12 cellular contexts compared by ENCODE assay signal in genomic region chr6:42970859-42971612, GRCh38. TPM values are rescaled to one million over a fixed set of nuclear protein-coding genes. Genes with fewer than 3 reads are reported as not detected.
DNase-seq lines count a peak whose midpoint lies in the region; ATAC-seq, FAIRE-seq and TF ChIP-seq lines count a peak whose summit lies in the region.
"Had no signal": no experiment of that assay in that cellular context is flagged by ENCODE, and none has a peak within 500 bp of the region (broad histone marks: within the 10 kb centered on the region; RNA-seq: fewer than 3 reads in every experiment).

No MANE protein-coding gene starts in this region.

- POLR2A ChIA-PET in A549 (lab: Yijun Ruan, JAX): interaction anchor here (1.9 kb wide), 1 partner anchor 13 kb away, joined by 5 read pairs; the partner anchor contains the start of gene PPP2R5D

- no peak for TF ChIP-seq EP300 in A549 (IDR thresholded peaks at IDR 0.05)

- peaks cover 20% of the 10 kb centered on the region for H3K4me1 ChIP-seq in A549

- no peaks in the 10 kb centered on the region for H3K36me3 Mint-ChIP-seq in T-helper 17 cell (ENCODE audit: low read depth)

- no peak for TF ChIP-seq POLR2A in A549 (IDR thresholded peaks at IDR 0.05; ENCODE audit: low read length)

- peak overlapping the region; percentile 56 for H3K27ac Mint-ChIP-seq in T-helper 17 cell

- H3K4me3 Mint-ChIP-seq in T-helper 17 cell: no peak overlapping the region

- peaks cover 2% of the 10 kb centered on the region for H3K4me1 Mint-ChIP-seq in T-helper 17 cell
- H3K4me1 Mint-ChIP-seq: neural crest cell had no signal

- no peak overlapping the region for H3K4me3 ChIP-seq in A549
- H3K4me3 ChIP-seq in epithelial cell of proximal tubule (ENCODE audit: low read depth, low read length): no peak overlapping the region
- H3K4me3 ChIP-seq: upper lobe of left lung had no signal

- no peak for TF ChIP-seq RAD21 in A549 (conservative IDR thresholded peaks at IDR 0.05 in 1 of 2, IDR thresholded peaks at IDR 0.05 in 1 of 2)

- DNase-seq in A549 (ENCODE audit: low read depth in 1 of 2, low spot score in 1 of 2): peak in 1 of 2 experiments; percentile 13
- DNase-seq in GM03348 (ENCODE audit: low spot score): peak; percentile 35
- no peak for DNase-seq in T-helper 17 cell
- peak; percentile 25 for DNase-seq in epithelial cell of proximal tubule (ENCODE audit: low read depth)
- DNase-seq in NOMO-1 treated with dmso at 0.1 percent for 144 hours (lab: John Stamatoyannopoulos, UW; ENCODE audit: unreplicated experiment): no peak
- no peak for DNase-seq in HuH-7 (ENCODE audit: low spot score)
- no peak for DNase-seq in NCI-H2196 treated with DMSO at 0.1 percent for 48 hours (lab: John Stamatoyannopoulos, UW; ENCODE audit: unreplicated experiment)
- no peak for DNase-seq in NCI-H187 (lab: John Stamatoyannopoulos, UW)
- DNase-seq: NCI-H2029 treated with DMSO at 0.1 percent for 48 hours, upper lobe of left lung had no signal

- peak overlapping the region; percentile 72 to 77 for H3K27ac ChIP-seq in A549
- H3K27ac ChIP-seq: upper lobe of left lung had no signal

- H3K4me2 ChIP-seq in A549: peak overlapping the region; percentile 46

- H3K27me3 Mint-ChIP-seq in T-helper 17 cell: no peaks in the 10 kb centered on the region

- 69% methylated on average over 4 of the region's 4 CpGs for WGBS in A549 (ENCODE audit: missing lambda C conversion rate)

- ATAC-seq in A549 (peak; percentile 68 to 73; a peak in 5 of 6 replicates), T-helper 17 cell (no peak)

- no peaks in the 10 kb centered on the region for H3K9me3 ChIP-seq in A549
- no peaks in the 10 kb centered on the region for H3K9me3 ChIP-seq in T-helper 17 cell (ENCODE audit: control insufficient read depth, low read length, poor library complexity, severe bottlenecking)
- H3K9me3 ChIP-seq: upper lobe of left lung had no signal

- TF ChIP-seq CTCF in A549 (IDR thresholded peaks at IDR 0.05) (no peak), epithelial cell of proximal tubule (conservative IDR thresholded peaks at IDR 0.05; ENCODE audit: low read depth, low read length) (no peak)

- no peak for FAIRE-seq in A549 (lab: Jason Lieb, UNC)
- FAIRE-seq: colon had no signal

- CTCF ChIA-PET in A549 (lab: Yijun Ruan, JAX): interaction anchor here (1.2 kb wide), 1 partner anchor 173 kb away, joined by 4 read pairs; no protein-coding TSS in a partner anchor

TF ChIP-seq in A549, 52 proteins besides CTCF, POLR2A, EP300 and RAD21:
- TF ChIP-seq MAFK (IDR thresholded peaks at IDR 0.05; ENCODE audit: partially characterized antibody) (peak; percentile 3), FOSL2 (IDR thresholded peaks at IDR 0.05) (no peak), FOSL2 (CRISPR knock-in tag; IDR thresholded peaks at IDR 0.05) (peak; percentile 77), KDM1A (IDR thresholded peaks at IDR 0.05; ENCODE audit: low read depth) (no peak)

RNA-seq across cellular contexts. Expression of gene PEX6, which starts 7.9 kb away (rescaled TPM):
- polyA plus RNA-seq in A549 (2011; rRNA removed) (4.6 TPM in 2 replicates), A549 (2017; fragmentation: RNase III; extraction: RNeasy Plus Mini Kit Qiagen cat#74134 plus additional on column Dnase treatment) (8.3 to 9.5 TPM (median 8.6 TPM) in 3 replicates)
- 6.5 and 8.4 TPM in 2 replicates for polyA plus RNA-seq in A549 (2012; cell fraction: cytosol; rRNA removed)
- 23.6 and 28.3 TPM in 2 replicates for polyA plus RNA-seq in A549 (2012; cell fraction: nucleus; rRNA removed)
- 5.9 and 8.6 TPM in 2 replicates for polyA minus RNA-seq in A549 (2011; rRNA and poly(A)+ RNA removed)
- total RNA-seq in T-helper 17 cell (10 to 100 TPM; 10.2 to 15.5 TPM), epithelial cell of proximal tubule (19.5 and 22.4 TPM in 2 replicates)

RNA-seq across cellular contexts. Expression of gene GNMT, which starts 10.5 kb away (rescaled TPM):
- 0.12 TPM in 2 replicates for polyA plus RNA-seq in A549 (2011; rRNA removed)
- polyA plus RNA-seq in A549 (2012; cell fraction: cytosol; rRNA removed): 0.23 and 0.24 TPM in 2 replicates
- 0.33 and 1.6 TPM in 2 replicates for polyA plus RNA-seq in A549 (2012; cell fraction: nucleus; rRNA removed)
- 0.23 to 0.32 TPM (median 0.31 TPM) in 3 replicates for polyA plus RNA-seq in A549 (2017; fragmentation: RNase III; extraction: RNeasy Plus Mini Kit Qiagen cat#74134 plus additional on column Dnase treatment)
- polyA minus RNA-seq in A549 (2011; rRNA and poly(A)+ RNA removed): 0.25 TPM in 1 of 2 replicates, not detected in the other
- total RNA-seq in T-helper 17 cell: 1 to 10 TPM in 1 of 2 donors, under 1 TPM in 1; 0.97 to 1.5 TPM
- not detected in 2 replicates for total RNA-seq in epithelial cell of proximal tubule

RNA-seq across cellular contexts. Expression of gene PPP2R5D, which starts 13.3 kb away (rescaled TPM):
- polyA plus RNA-seq in A549 (2011; rRNA removed) (34.6 and 41.6 TPM in 2 replicates), A549 (2017; fragmentation: RNase III; extraction: RNeasy Plus Mini Kit Qiagen cat#74134 plus additional on column Dnase treatment) (25.8 to 26.5 TPM (median 26.0 TPM) in 3 replicates)
- 28.4 and 34.3 TPM in 2 replicates for polyA plus RNA-seq in A549 (2012; cell fraction: cytosol; rRNA removed)
- polyA plus RNA-seq in A549 (2012; cell fraction: nucleus; rRNA removed): 33.1 and 56.0 TPM in 2 replicates
- 53.9 and 56.6 TPM in 2 replicates for polyA minus RNA-seq in A549 (2011; rRNA and poly(A)+ RNA removed)
- total RNA-seq in T-helper 17 cell (10 to 100 TPM; 27.5 to 28.4 TPM), epithelial cell of proximal tubule (66.4 and 94.2 TPM in 2 replicates)

RNA-seq across cellular contexts. Expression of gene CNPY3, which starts 41.8 kb away (rescaled TPM):
- 28.2 and 30.3 TPM in 2 replicates for polyA plus RNA-seq in A549 (2011; rRNA removed)
- polyA plus RNA-seq in A549 (2012; cell fraction: cytosol; rRNA removed): 34.5 and 35.9 TPM in 2 replicates
- polyA plus RNA-seq in A549 (2012; cell fraction: nucleus; rRNA removed): 30.6 and 32.0 TPM in 2 replicates
- polyA plus RNA-seq in A549 (2017; fragmentation: RNase III; extraction: RNeasy Plus Mini Kit Qiagen cat#74134 plus additional on column Dnase treatment): 31.9 to 39.4 TPM (median 38.5 TPM) in 3 replicates
- 20.7 and 23.6 TPM in 2 replicates for polyA minus RNA-seq in A549 (2011; rRNA and poly(A)+ RNA removed)
- 10 to 100 TPM; 45.7 to 51.9 TPM for total RNA-seq in T-helper 17 cell
- total RNA-seq in epithelial cell of proximal tubule: 52.2 and 59.0 TPM in 2 replicates

RNA-seq across cellular contexts. Expression of gene MEA1, which starts 42.7 kb away (rescaled TPM):
- 58.6 and 63.4 TPM in 2 replicates for polyA plus RNA-seq in A549 (2011; rRNA removed)
- polyA plus RNA-seq in A549 (2012; cell fraction: cytosol; rRNA removed): 74.7 and 92.9 TPM in 2 replicates
- 25.4 and 30.7 TPM in 2 replicates for polyA plus RNA-seq in A549 (2012; cell fraction: nucleus; rRNA removed)
- polyA plus RNA-seq in A549 (2017; fragmentation: RNase III; extraction: RNeasy Plus Mini Kit Qiagen cat#74134 plus additional on column Dnase treatment): 90.1 to 94.3 TPM (median 92.8 TPM) in 3 replicates
- polyA minus RNA-seq in A549 (2011; rRNA and poly(A)+ RNA removed): 26.9 and 35.7 TPM in 2 replicates
- total RNA-seq in T-helper 17 cell: 10 to 100 TPM; 23.7 to 26.3 TPM
- 108 and 122 TPM in 2 replicates for total RNA-seq in epithelial cell of proximal tubule

Comparison
In these comparisons a context has a peak if more than half of its experiments do, and no peak if none do; other contexts are left out.
1. DNase-seq: peak in GM03348 (single experiment) and epithelial cell of proximal tubule (single experiment); none in T-helper 17 cell (0 of 3), NOMO-1 treated with dmso at 0.1 percent for 144 hours (single experiment), HuH-7 (single experiment), NCI-H2196 treated with DMSO at 0.1 percent for 48 hours (single experiment) and NCI-H187 (0 of 2).